17 cellular contexts compared by ENCODE assay signal in genomic region chr7:159196584-159196983, GRCh38. TPM values are rescaled to one million over a fixed set of nuclear protein-coding genes. Genes with fewer than 3 reads are reported as not detected.
A peak's percentile ranks its signal among the peaks of the same experiment; 100 is the strongest.
DNase-seq lines count a peak whose midpoint lies in the region; ATAC-seq and TF ChIP-seq lines count a peak whose summit lies in the region.
"Had no signal": no experiment of that assay in that cellular context is flagged by ENCODE, and none has a peak within 500 bp of the region (broad histone marks: within the 10 kb centered on the region; RNA-seq: fewer than 3 reads in every experiment).

No MANE protein-coding gene starts in this region.

- H3K4me2 ChIP-seq in MM.1S (ENCODE audit: low read depth, low read length) = peak overlapping the region; percentile 76; the same call in 1 of the 2 replicates
- H3K4me2 ChIP-seq: smooth muscle cell had no signal

- WGBS in body of pancreas, 2 donors = 91 to 95% methylated on average over 8 of the region's 8 CpGs

- H3K9me2 ChIP-seq in MM.1S (replicated peaks; ENCODE audit: insufficient read depth, low read length) = no peaks in the 10 kb centered on the region

- H3K4me3 ChIP-seq in MM.1S (ENCODE audit: low read length) = no peak overlapping the region
- H3K4me3 ChIP-seq in uterus = no peak overlapping the region
- no peak overlapping the region for H3K4me3 ChIP-seq in body of pancreas
- H3K4me3 ChIP-seq: smooth muscle cell had no signal

- H3K27me3 Mint-ChIP-seq in stimulated activated naive CD8-positive, alpha-beta T cell treated with anti-CD3 and anti-CD28 coated beads, Interleukin-15, Interleukin-2, amounts not matched to agents 100 ng/mL and 50 ng/mL, for 24 hours = no peaks in the 10 kb centered on the region
- H3K27me3 Mint-ChIP-seq in central memory CD8-positive, alpha-beta T cell = no peaks in the 10 kb centered on the region

- H3K4me1 Mint-ChIP-seq in stimulated activated naive CD8-positive, alpha-beta T cell treated with anti-CD3 and anti-CD28 coated beads, Interleukin-15, Interleukin-2, amounts not matched to agents 100 ng/mL and 50 ng/mL, for 24 hours (ENCODE audit: low read depth) = peaks cover 35% of the 10 kb centered on the region
- H3K4me1 Mint-ChIP-seq in central memory CD8-positive, alpha-beta T cell = peaks cover 55% of the 10 kb centered on the region

- no peaks in the 10 kb centered on the region for H3K36me3 Mint-ChIP-seq in stimulated activated naive CD8-positive, alpha-beta T cell treated with anti-CD3 and anti-CD28 coated beads, Interleukin-15, Interleukin-2, amounts not matched to agents 100 ng/mL and 50 ng/mL, for 24 hours (ENCODE audit: low read depth)
- peaks cover 6% of the 10 kb centered on the region for H3K36me3 Mint-ChIP-seq in central memory CD8-positive, alpha-beta T cell (ENCODE audit: insufficient read depth)

- H3K27ac ChIP-seq in MM.1S (ENCODE audit: low read length) (peak overlapping the region; percentile 76; the same call in 1 of the 2 replicates), uterus (peak overlapping the region; percentile 45 to 53), body of pancreas (no peak overlapping the region)

- H3K36me3 ChIP-seq in MM.1S (replicated peaks; ENCODE audit: insufficient read depth, low read length) = no peaks in the 10 kb centered on the region
- no peaks in the 10 kb centered on the region for H3K36me3 ChIP-seq in uterus
- H3K36me3 ChIP-seq in body of pancreas (replicated peaks in 1 of 2; ENCODE audit: insufficient read depth in 1 of 2, low read depth in 2 of 2) = no peaks in the 10 kb centered on the region
- H3K36me3 ChIP-seq: lower lobe of right lung had no signal

- no peak for ATAC-seq in stimulated activated naive CD8-positive, alpha-beta T cell treated with anti-CD3 and anti-CD28 coated beads, Interleukin-15, Interleukin-2, amounts not matched to agents 100 U/mL and 50 U/mL, for 24 hours
- no peak for ATAC-seq in central memory CD8-positive, alpha-beta T cell (replicated peaks; ENCODE audit: extremely low read depth, poor library complexity, severe bottlenecking)
- ATAC-seq in HG02884 (IDR thresholded peaks at IDR 0.05; ENCODE audit: unreplicated experiment) (no peak), GM21381 (IDR thresholded peaks at IDR 0.05; ENCODE audit: unreplicated experiment) (no peak), body of pancreas (no peak)
- ATAC-seq: HepG2 had no signal

- TF ChIP-seq CTCF in MM.1S (IDR thresholded peaks at IDR 0.05; ENCODE audit: low read length) (no peak), uterus (IDR thresholded peaks at IDR 0.05) (no peak), body of pancreas (IDR thresholded peaks at IDR 0.05) (no peak)

- DNase-seq in stimulated activated naive CD8-positive, alpha-beta T cell treated with anti-CD3 and anti-CD28 coated beads, Interleukin-15, Interleukin-2, amounts not matched to agents 100 U/mL and 50 U/mL, for 24 hours = no peak
- DNase-seq in MM.1S (no peak), uterus (no peak), body of pancreas (no peak)
- no peak for DNase-seq in central memory CD8-positive, alpha-beta T cell (ENCODE audit: low spot score in 2 of 2)
- DNase-seq: foreskin melanocyte, HFFc6, lower lobe of right lung, NCI-H1436 treated with DMSO at 0.1 percent for 48 hours, occipital lobe had no signal

- peak overlapping the region; percentile 14 for H3K4me3 Mint-ChIP-seq in stimulated activated naive CD8-positive, alpha-beta T cell treated with anti-CD3 and anti-CD28 coated beads, Interleukin-15, Interleukin-2, amounts not matched to agents 100 ng/mL and 50 ng/mL, for 24 hours
- peak overlapping the region; percentile 75 for H3K4me3 Mint-ChIP-seq in central memory CD8-positive, alpha-beta T cell
- H3K4me3 Mint-ChIP-seq: HFFc6 had no signal

- peaks cover 28% of the 10 kb centered on the region for H3F3A ChIP-seq in MM.1S (ENCODE audit: insufficient read depth, low read length)

- intact Hi-C loops in uterus (cut with DNase I; ENCODE audit: low total_unique reads) = no loop called here
- intact Hi-C loops in body of pancreas (cut with DNase I) = no loop called here

- H3K27me3 ChIP-seq in MM.1S (replicated peaks; ENCODE audit: insufficient read depth, low read length) (no peaks in the 10 kb centered on the region), uterus (no peaks in the 10 kb centered on the region), body of pancreas (no peaks in the 10 kb centered on the region)

- H3K9me3 Mint-ChIP-seq in stimulated activated naive CD8-positive, alpha-beta T cell treated with anti-CD3 and anti-CD28 coated beads, Interleukin-15, Interleukin-2, amounts not matched to agents 100 ng/mL and 50 ng/mL, for 24 hours = no peaks in the 10 kb centered on the region
- peaks cover 6% of the 10 kb centered on the region for H3K9me3 Mint-ChIP-seq in central memory CD8-positive, alpha-beta T cell

- H3K4me1 ChIP-seq in MM.1S (ENCODE audit: low read length) = peaks cover 30% of the 10 kb centered on the region
- peaks cover 0 to 11% of the 10 kb centered on the region in 2 donors for H3K4me1 ChIP-seq in uterus
- no peaks in the 10 kb centered on the region for H3K4me1 ChIP-seq in body of pancreas

- TF ChIP-seq POLR2A in uterus (IDR thresholded peaks at IDR 0.05) (no peak), body of pancreas (IDR thresholded peaks at IDR 0.05) (no peak)

- no peaks in the 10 kb centered on the region for H3K79me2 ChIP-seq in MM.1S (ENCODE audit: low read length)

- H3K9ac ChIP-seq in MM.1S (ENCODE audit: low read length) = no peak overlapping the region

- H4K20me1 ChIP-seq in MM.1S (ENCODE audit: insufficient read depth, low read length) = no peaks in the 10 kb centered on the region

- H3K9me3 ChIP-seq in MM.1S (replicated peaks; ENCODE audit: insufficient read depth, low read length) = no peaks in the 10 kb centered on the region
- no peaks in the 10 kb centered on the region for H3K9me3 ChIP-seq in uterus
- H3K9me3 ChIP-seq in body of pancreas = no peaks in the 10 kb centered on the region
- H3K9me3 ChIP-seq: lower lobe of right lung had no signal

- no peak overlapping the region for H3K27ac Mint-ChIP-seq in stimulated activated naive CD8-positive, alpha-beta T cell treated with anti-CD3 and anti-CD28 coated beads, Interleukin-15, Interleukin-2, amounts not matched to agents 100 ng/mL and 50 ng/mL, for 24 hours
- peak overlapping the region; percentile 99 for H3K27ac Mint-ChIP-seq in central memory CD8-positive, alpha-beta T cell (ENCODE audit: low read depth)
- H3K27ac Mint-ChIP-seq: HFFc6 had no signal

- no peak overlapping the region for H2AFZ ChIP-seq in MM.1S (ENCODE audit: low read length)

RNA-seq across cellular contexts. Expression of gene VIPR2, which starts 51.9 kb away (rescaled TPM):
- 1 to 10 TPM; 3.1 to 9.8 (median 4.5) TPM for total RNA-seq in uterus
- total RNA-seq in body of pancreas = 10 to 100 TPM; 10.9 to 18.2 TPM
- total RNA-seq: epithelial cell of proximal tubule, HepG2, HFFc6, M059J, smooth muscle cell had no signal

Comparison
In these comparisons a context has a peak if more than half of its experiments do, and no peak if none do; other contexts are left out.
1. H3K27ac ChIP-seq: peak in MM.1S (single experiment) and uterus (2 of 2); none in body of pancreas (0 of 4).